In the genomic region with DNA sequence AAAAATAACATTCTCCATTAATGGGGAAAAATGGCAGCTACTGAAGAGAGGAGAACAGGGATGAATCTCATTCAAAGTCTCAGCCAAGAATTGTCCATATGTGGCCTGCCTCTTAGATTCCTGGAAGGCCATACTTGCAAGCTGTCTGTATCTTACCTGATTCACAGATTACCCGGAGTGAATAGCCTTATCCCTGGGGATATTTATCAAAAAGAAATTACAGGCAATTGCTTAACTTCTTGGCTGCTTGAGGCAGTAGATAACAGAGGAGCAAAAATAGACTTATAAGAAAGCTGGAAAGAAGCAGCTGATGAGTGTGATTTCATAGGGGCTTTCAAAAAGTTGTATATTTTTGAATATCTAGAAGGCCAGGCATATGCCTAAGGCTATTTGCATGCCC, we compare ENCODE assay signal across 15 cellular contexts.
DNase-seq lines count a peak whose midpoint lies in the region; ATAC-seq and TF ChIP-seq lines count a peak whose summit lies in the region.
"Had no signal": no experiment of that assay in that cellular context is flagged by ENCODE, and none has a peak within 500 bp of the region (broad histone marks: within the 10 kb centered on the region; RNA-seq: fewer than 3 reads in every experiment).

No MANE protein-coding gene starts in this region.

- H3K9ac ChIP-seq in MM.1S (ENCODE audit: low read length), result no peak overlapping the region
- H3K9ac ChIP-seq: GM23248 had no signal

- H3K36me3 ChIP-seq in MM.1S (replicated peaks; ENCODE audit: insufficient read depth, low read length), result no peaks in the 10 kb centered on the region

- no peaks in the 10 kb centered on the region for H3K4me1 ChIP-seq in MM.1S (ENCODE audit: low read length)
- H3K4me1 ChIP-seq: Caco-2 had no signal

- H3K4me2 ChIP-seq in MM.1S (ENCODE audit: low read depth, low read length), result no peak overlapping the region

- H4K20me1 ChIP-seq in MM.1S (ENCODE audit: insufficient read depth, low read length), result no peaks in the 10 kb centered on the region

- ATAC-seq in omental fat pad (ENCODE audit: low FRiP score), result peak; percentile 48
- ATAC-seq: CD8-positive, alpha-beta T cell had no signal

- no peaks in the 10 kb centered on the region for H3K79me2 ChIP-seq in MM.1S (ENCODE audit: low read length)

- no peaks in the 10 kb centered on the region for H3K9me3 ChIP-seq in MM.1S (replicated peaks; ENCODE audit: insufficient read depth, low read length)
- H3K9me3 ChIP-seq: Caco-2 had no signal

- H3K27ac ChIP-seq in MM.1S (ENCODE audit: low read length), result no peak overlapping the region
- H3K27ac ChIP-seq: C4-2B, GM23248 had no signal

- H3K9me2 ChIP-seq in MM.1S (replicated peaks; ENCODE audit: insufficient read depth, low read length), result no peaks in the 10 kb centered on the region

- H3K4me3 ChIP-seq in epithelial cell of esophagus (ENCODE audit: low read length) (no peak overlapping the region), MM.1S (ENCODE audit: low read length) (no peak overlapping the region)
- H3K4me3 ChIP-seq: GM23248 had no signal

- H3F3A ChIP-seq in MM.1S (ENCODE audit: insufficient read depth, low read length), result no peaks in the 10 kb centered on the region

- TF ChIP-seq CTCF in epithelial cell of esophagus (IDR thresholded peaks at IDR 0.05; ENCODE audit: insufficient read depth, low read depth, low read length, missing control alignments) (no peak), omental fat pad (IDR thresholded peaks at IDR 0.05) (no peak), MM.1S (IDR thresholded peaks at IDR 0.05; ENCODE audit: low read length) (no peak)

- H2AFZ ChIP-seq in MM.1S (ENCODE audit: low read length), result no peak overlapping the region
- H2AFZ ChIP-seq: GM23248 had no signal

- intact Hi-C loops in posterior cingulate gyrus (cut with DNase I), result no loop called here

- no peaks in the 10 kb centered on the region for H3K27me3 ChIP-seq in MM.1S (replicated peaks; ENCODE audit: insufficient read depth, low read length)

- DNase-seq in OCI-M1 (lab: John Stamatoyannopoulos, UW) (peak; percentile 2), epithelial cell of esophagus (ENCODE audit: low read depth) (peak; percentile 0), omental fat pad (ENCODE audit: low spot score) (no peak), posterior cingulate gyrus (no peak), MM.1S (no peak), C1 segment of cervical spinal cord (lab: John Stamatoyannopoulos, UW) (no peak)
- DNase-seq: Caco-2; CD4-positive, CD25-positive, alpha-beta regulatory T cell; CD8-positive, alpha-beta T cell; DMS153; DND-41; GM23248; H7; HCEC 1CT had no signal

Comparison
In these comparisons a context has a peak if more than half of its experiments do, and no peak if none do; other contexts are left out.
1. DNase-seq: peak in OCI-M1 (single experiment) and epithelial cell of esophagus (single experiment); none in omental fat pad (single experiment), posterior cingulate gyrus (0 of 10), MM.1S (single experiment) and C1 segment of cervical spinal cord (0 of 14).